Comparison of ENCODE assay signal across 10 cellular contexts in the genomic region with DNA sequence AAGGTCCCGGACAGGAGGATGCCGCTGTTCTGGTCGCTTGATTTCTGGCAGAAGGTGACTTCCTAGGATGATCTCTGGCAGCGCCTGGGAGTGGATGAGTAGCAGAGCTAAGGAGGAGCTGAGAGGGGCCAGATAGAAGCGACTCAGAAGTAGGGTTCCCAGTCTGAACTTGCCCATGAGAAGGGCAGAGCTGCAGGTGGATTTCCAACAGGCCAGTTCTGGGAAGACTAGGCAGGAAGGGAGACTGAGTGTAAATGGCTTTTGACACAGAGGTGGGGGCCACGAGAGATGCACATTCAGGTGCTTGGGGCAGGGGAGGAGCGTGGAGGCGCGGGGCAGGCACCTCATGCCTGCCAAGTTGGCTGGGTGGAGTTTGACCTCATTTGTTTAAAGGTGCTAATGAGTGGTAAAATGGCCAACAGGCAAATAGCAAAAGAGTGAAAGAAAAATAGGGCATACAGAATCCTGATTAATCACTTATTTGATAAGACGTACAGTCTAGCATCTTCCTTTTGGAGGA. TPM values are rescaled to one million over a fixed set of nuclear protein-coding genes. Genes with fewer than 3 reads are reported as not detected.
A peak's percentile ranks its signal among the peaks of the same experiment; 100 is the strongest.
DNase-seq lines count a peak whose midpoint lies in the region; ATAC-seq and TF ChIP-seq lines count a peak whose summit lies in the region.
"Had no signal": no experiment of that assay in that cellular context is flagged by ENCODE, and none has a peak within 500 bp of the region (broad histone marks: within the 10 kb centered on the region; RNA-seq: fewer than 3 reads in every experiment).

No MANE protein-coding gene starts in this region.

- no peaks in the 10 kb centered on the region for H3K27me3 ChIP-seq in breast epithelium

- H3K36me3 Mint-ChIP-seq in activated naive CD4-positive, alpha-beta T cell treated with anti-CD3 and anti-CD28 coated beads, Interleukin-2, amount 50 U/mL, for 24 hours: peaks cover 9% of the 10 kb centered on the region
- H3K36me3 Mint-ChIP-seq in dendritic cell treated with granulocyte-macrophage colony-stimulating factor and Interleukin-4, amounts not matched to agents 40 ng/mL and 50 ng/mL, for 4 days (ENCODE audit: low read depth): peaks cover 37% of the 10 kb centered on the region
- H3K36me3 Mint-ChIP-seq in type B pancreatic cell: peaks cover 33% of the 10 kb centered on the region

- DNase-seq in activated naive CD4-positive, alpha-beta T cell treated with anti-CD3 and anti-CD28 coated beads, Interleukin-2, amount 50 U/mL, for 16 hours: no peak
- DNase-seq in type B pancreatic cell (ENCODE audit: extremely low spot score, unreplicated experiment) (no peak), GM10248 (ENCODE audit: extremely low spot score) (no peak), NCI-H2081 treated with DMSO at 0.1 percent for 48 hours (lab: John Stamatoyannopoulos, UW) (no peak), breast epithelium (ENCODE audit: low spot score in 2 of 2) (no peak)
- DNase-seq: NCI-H1092 had no signal

- H3K27me3 Mint-ChIP-seq in activated naive CD4-positive, alpha-beta T cell treated with anti-CD3 and anti-CD28 coated beads, Interleukin-2, amount 50 U/mL, for 24 hours: no peaks in the 10 kb centered on the region
- H3K27me3 Mint-ChIP-seq in dendritic cell treated with granulocyte-macrophage colony-stimulating factor and Interleukin-4, amounts not matched to agents 40 ng/mL and 50 ng/mL, for 4 days: no peaks in the 10 kb centered on the region
- H3K27me3 Mint-ChIP-seq in type B pancreatic cell: no peaks in the 10 kb centered on the region

- H3K27ac Mint-ChIP-seq in activated naive CD4-positive, alpha-beta T cell treated with anti-CD3 and anti-CD28 coated beads, Interleukin-2, amount 50 U/mL, for 24 hours: peak overlapping the region; percentile 19
- H3K27ac Mint-ChIP-seq in dendritic cell treated with granulocyte-macrophage colony-stimulating factor and Interleukin-4, amounts not matched to agents 40 ng/mL and 50 ng/mL, for 4 days: peak overlapping the region; percentile 64
- peak overlapping the region; percentile 38 for H3K27ac Mint-ChIP-seq in type B pancreatic cell

- TF ChIP-seq CTCF in type B pancreatic cell (conservative IDR thresholded peaks at IDR 0.05) (no peak), GM10248 (IDR thresholded peaks at IDR 0.05; ENCODE audit: control extremely low read depth, extremely low read depth, low read depth, missing control alignments) (no peak), breast epithelium (IDR thresholded peaks at IDR 0.05) (no peak)

- no peaks in the 10 kb centered on the region for H3K36me3 ChIP-seq in breast epithelium

- peak overlapping the region; percentile 5 for H3K4me3 Mint-ChIP-seq in activated naive CD4-positive, alpha-beta T cell treated with anti-CD3 and anti-CD28 coated beads, Interleukin-2, amount 50 U/mL, for 24 hours
- peak overlapping the region; percentile 24 for H3K4me3 Mint-ChIP-seq in dendritic cell treated with granulocyte-macrophage colony-stimulating factor and Interleukin-4, amounts not matched to agents 40 ng/mL and 50 ng/mL, for 4 days
- no peak overlapping the region for H3K4me3 Mint-ChIP-seq in type B pancreatic cell

- H3K4me3 ChIP-seq in breast epithelium: no peak overlapping the region

- POLR2A ChIA-PET in GM10248 (lab: Yijun Ruan, JAX): no interaction called here

- intact Hi-C loops in dendritic cell treated with granulocyte-macrophage colony-stimulating factor and Interleukin-4, amounts not matched to agents 40 ng/mL and 50 ng/mL, for 4 days (cut with micrococcal nuclease): loop anchor here (10.0 kb wide), 2 partner anchors 549 to 829 kb away; no protein-coding TSS in a partner anchor
- intact Hi-C loops in breast epithelium (cut with DNase I; ENCODE audit: low total_unique reads): loop anchor here (5.0 kb wide), 1 partner anchor 386 kb away; no protein-coding TSS in a partner anchor

- no peak overlapping the region for H3K27ac ChIP-seq in breast epithelium

- peaks cover 76% of the 10 kb centered on the region for H3K4me1 Mint-ChIP-seq in activated naive CD4-positive, alpha-beta T cell treated with anti-CD3 and anti-CD28 coated beads, Interleukin-2, amount 50 U/mL, for 24 hours
- H3K4me1 Mint-ChIP-seq in dendritic cell treated with granulocyte-macrophage colony-stimulating factor and Interleukin-4, amounts not matched to agents 40 ng/mL and 50 ng/mL, for 4 days (ENCODE audit: low read depth): peaks cover 71% of the 10 kb centered on the region
- H3K4me1 Mint-ChIP-seq in type B pancreatic cell (ENCODE audit: unreplicated experiment): peaks cover 37% of the 10 kb centered on the region

- CTCF ChIA-PET in GM10248 (lab: Yijun Ruan, JAX): interaction anchor here (1.2 to 3.6 kb wide), 3 partner anchors 14 to 408 kb away, joined by 4 to 18 read pairs (median 5); no protein-coding TSS in a partner anchor

- no peak for TF ChIP-seq POLR2A in breast epithelium (IDR thresholded peaks at IDR 0.05)

- no peaks in the 10 kb centered on the region for H3K9me3 ChIP-seq in breast epithelium

- no peaks in the 10 kb centered on the region for H3K4me1 ChIP-seq in breast epithelium

- peak; percentile 8 for ATAC-seq in HG03565 (IDR thresholded peaks at IDR 0.05; ENCODE audit: unreplicated experiment)

- no peaks in the 10 kb centered on the region for H3K9me3 Mint-ChIP-seq in activated naive CD4-positive, alpha-beta T cell treated with anti-CD3 and anti-CD28 coated beads, Interleukin-2, amount 50 U/mL, for 24 hours
- H3K9me3 Mint-ChIP-seq in dendritic cell treated with granulocyte-macrophage colony-stimulating factor and Interleukin-4, amounts not matched to agents 40 ng/mL and 50 ng/mL, for 4 days: no peaks in the 10 kb centered on the region
- no peaks in the 10 kb centered on the region for H3K9me3 Mint-ChIP-seq in type B pancreatic cell

RNA-seq across cellular contexts. Expression of a gene that starts 58.8 kb away (rescaled TPM):
- 24.9 and 28.3 TPM in 2 replicates for total RNA-seq in type B pancreatic cell (ENCODE audit: low replicate concordance)
- not detected for total RNA-seq in breast epithelium
- total RNA-seq: RPMI7951 had no signal

Comparison
In these comparisons a context has a peak if more than half of its experiments do, and no peak if none do; other contexts are left out.
1. RNA of a gene that starts 58.8 kb away (total RNA-seq): 24.9 to 28.3 TPM in type B pancreatic cell; not detected in breast epithelium; every median in the first group is over 10 times any median in the second.
2. Peak in every context shown above with its lines, with median percentiles within 50 percentile points of each other: H3K27ac Mint-ChIP-seq.